8 cellular contexts compared by ENCODE assay signal in genomic region chr15:57028176-57028575, GRCh38.
"Had no signal": no experiment of that assay in that cellular context is flagged by ENCODE, and none has a peak within 500 bp of the region (broad histone marks: within the 10 kb centered on the region; RNA-seq: fewer than 3 reads in every experiment).

No MANE protein-coding gene starts in this region.

- FAIRE-seq: H1, H54, HepG2 had no signal

- H3K27ac ChIP-seq: HL-60 had no signal

- ATAC-seq: GM23338, HepG2 had no signal

- H3K4me2 ChIP-seq: GM23338 had no signal

- H3K4me3 ChIP-seq: GM23338 had no signal

- DNase-seq: H9, HCEC 1CT, KBM-7 had no signal
